28 cellular contexts compared by ENCODE assay signal in the genomic region with DNA sequence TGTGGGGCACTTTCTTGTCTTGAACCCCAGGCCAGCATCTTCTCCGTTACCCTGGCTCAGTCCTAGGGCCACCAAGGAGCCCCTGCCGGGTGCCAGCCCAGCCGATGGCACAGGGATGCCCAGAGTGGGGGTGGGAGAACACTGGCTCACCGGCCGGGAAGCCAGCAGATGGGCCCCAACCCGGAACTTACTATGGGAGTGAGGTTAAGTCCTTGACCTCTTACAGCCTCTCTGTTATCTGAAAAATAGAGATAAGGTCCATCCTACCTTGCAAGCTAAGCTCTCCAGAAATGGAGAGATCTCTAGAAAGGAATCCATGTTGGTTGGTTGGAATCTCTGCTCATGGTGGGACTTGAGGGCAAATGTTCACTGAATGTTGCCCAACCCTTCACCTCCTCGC.
"Had no signal": no experiment of that assay in that cellular context is flagged by ENCODE, and none has a peak within 500 bp of the region (broad histone marks: within the 10 kb centered on the region; RNA-seq: fewer than 3 reads in every experiment).

No MANE protein-coding gene starts in this region.

- H3K36me3 ChIP-seq: SJCRH30 had no signal

- H3K9me3 ChIP-seq: ascending aorta, body of pancreas, SJCRH30, SK-N-SH had no signal

- H3K4me1 Mint-ChIP-seq: activated CD4-positive, alpha-beta T cell treated with anti-CD3 and anti-CD28 coated beads, Interleukin-2, amount 10 ng/mL, durations not matched to agents 24 days and 14 days; activated CD8-positive, alpha-beta memory T cell treated with anti-CD3 and anti-CD28 coated beads, Interleukin-2, amount 10 ng/mL, durations not matched to agents 7 days and 5 days; activated naive CD4-positive, alpha-beta T cell treated with anti-CD3 and anti-CD28 coated beads, Interleukin-2, amount 50 U/mL, for 24 hours had no signal

- H3K27me3 Mint-ChIP-seq: activated naive CD4-positive, alpha-beta T cell treated with anti-CD3 and anti-CD28 coated beads, Interleukin-2, amount 50 U/mL, for 24 hours had no signal

- H3K27me3 ChIP-seq: ascending aorta, body of pancreas, SJCRH30 had no signal

- H3K4me2 ChIP-seq: SK-N-SH had no signal

- H3K9me2 ChIP-seq: SK-N-SH had no signal

- DNase-seq: activated CD4-positive, alpha-beta T cell treated with anti-CD3 and anti-CD28 coated beads for 1 hour; activated CD4-positive, alpha-beta T cell treated with anti-CD3 and anti-CD28 coated beads, Interleukin-2, amount 10 ng/mL, durations not matched to agents 24 days and 14 days; activated CD4-positive, alpha-beta T cell treated with anti-CD3 and anti-CD28 coated beads, Interleukin-2, amount 50 U/mL, for 48 hours; activated CD8-positive, alpha-beta memory T cell treated with anti-CD3 and anti-CD28 coated beads, Interleukin-2, amount 10 ng/mL, durations not matched to agents 7 days and 5 days; activated effector memory CD4-positive, alpha-beta T cell treated with Interleukin-2 at 50 U/mL for 16 hours; activated naive CD4-positive, alpha-beta T cell; activated T-cell treated with anti-CD3 and anti-CD28 coated beads, Interleukin-2, amount 50 U/mL, for 24 hours; amniotic stem cell; body of pancreas; Karpas-422; MM.1S; NCI-H146; NCI-H1930; NCI-H2171 treated with DMSO at 0.1 percent for 48 hours; NCI-H345; NCI-H510A; NCI-H526 treated with DMSO at 0.1 percent for 48 hours; NCI-H82; OCI-M1; Right ventricle myocardium superior; RPMI8226; SJCRH30; SK-N-SH had no signal

- H3K9ac ChIP-seq: SK-N-SH had no signal

- H3K4me3 Mint-ChIP-seq: activated CD4-positive, alpha-beta T cell treated with anti-CD3 and anti-CD28 coated beads, Interleukin-2, amount 10 ng/mL, durations not matched to agents 24 days and 14 days; activated CD8-positive, alpha-beta memory T cell treated with anti-CD3 and anti-CD28 coated beads, Interleukin-2, amount 10 ng/mL, durations not matched to agents 7 days and 5 days; activated naive CD4-positive, alpha-beta T cell treated with anti-CD3 and anti-CD28 coated beads, Interleukin-2, amount 50 U/mL, for 24 hours; activated T-cell treated with anti-CD3 and anti-CD28 coated beads, Interleukin-2, amount 50 U/mL, for 24 hours; activated T-helper 1 cell treated with anti-CD3 and anti-CD28 coated beads, Interleukin-12 subunit alpha, Interleukin-12 subunit beta, Interleukin-2, Interleukin-4 antibody, amounts not matched to agents 30 ng/mL and 10 ng/mL and 1 ng/mL, durations not matched to agents 14 hours and 24 hours and 36 hours; T-helper 1 cell treated with Interleukin-12 subunit alpha and Interleukin-12 subunit beta and Interleukin-4 antibody, amounts not matched to agents 30 μg/mL and 1 μg/mL, for 36 hours had no signal

- H3K4me3 ChIP-seq: ascending aorta, body of pancreas, SJCRH30 had no signal

- H3K27ac ChIP-seq: ascending aorta, body of pancreas, SJCRH30 had no signal

- H3K9me3 Mint-ChIP-seq: activated CD4-positive, alpha-beta T cell treated with anti-CD3 and anti-CD28 coated beads, Interleukin-2, amount 10 ng/mL, durations not matched to agents 24 days and 14 days; activated naive CD4-positive, alpha-beta T cell treated with anti-CD3 and anti-CD28 coated beads, Interleukin-2, amount 50 U/mL, for 24 hours; activated T-cell treated with anti-CD3 and anti-CD28 coated beads, Interleukin-2, amount 50 U/mL, for 24 hours; activated T-helper 1 cell treated with anti-CD3 and anti-CD28 coated beads, Interleukin-12 subunit alpha, Interleukin-12 subunit beta, Interleukin-2, Interleukin-4 antibody, amounts not matched to agents 30 ng/mL and 10 ng/mL and 1 ng/mL, durations not matched to agents 14 hours and 24 hours and 36 hours; T-helper 1 cell treated with Interleukin-12 subunit alpha and Interleukin-12 subunit beta and Interleukin-4 antibody, amounts not matched to agents 30 μg/mL and 1 μg/mL, for 36 hours had no signal

- H3K27ac Mint-ChIP-seq: activated CD4-positive, alpha-beta T cell treated with anti-CD3 and anti-CD28 coated beads, Interleukin-2, amount 10 ng/mL, durations not matched to agents 24 days and 14 days; activated CD8-positive, alpha-beta memory T cell treated with anti-CD3 and anti-CD28 coated beads, Interleukin-2, amount 10 ng/mL, durations not matched to agents 7 days and 5 days; activated naive CD4-positive, alpha-beta T cell treated with anti-CD3 and anti-CD28 coated beads, Interleukin-2, amount 50 U/mL, for 24 hours; activated T-cell treated with anti-CD3 and anti-CD28 coated beads, Interleukin-2, amount 50 U/mL, for 24 hours; activated T-helper 1 cell treated with anti-CD3 and anti-CD28 coated beads, Interleukin-12 subunit alpha, Interleukin-12 subunit beta, Interleukin-2, Interleukin-4 antibody, amounts not matched to agents 30 ng/mL and 10 ng/mL and 1 ng/mL, durations not matched to agents 14 hours and 24 hours and 36 hours; T-helper 1 cell treated with Interleukin-12 subunit alpha and Interleukin-12 subunit beta and Interleukin-4 antibody, amounts not matched to agents 30 μg/mL and 1 μg/mL, for 36 hours had no signal

- H3K36me3 Mint-ChIP-seq: activated CD8-positive, alpha-beta memory T cell treated with anti-CD3 and anti-CD28 coated beads, Interleukin-2, amount 10 ng/mL, durations not matched to agents 7 days and 5 days; activated naive CD4-positive, alpha-beta T cell treated with anti-CD3 and anti-CD28 coated beads, Interleukin-2, amount 50 U/mL, for 24 hours had no signal

- ATAC-seq: activated CD8-positive, alpha-beta memory T cell treated with anti-CD3 and anti-CD28 coated beads, Interleukin-2, amount 10 ng/mL, durations not matched to agents 7 days and 5 days; body of pancreas; Panc1 had no signal
